2 cellular contexts compared by ENCODE assay signal in the genomic region with DNA sequence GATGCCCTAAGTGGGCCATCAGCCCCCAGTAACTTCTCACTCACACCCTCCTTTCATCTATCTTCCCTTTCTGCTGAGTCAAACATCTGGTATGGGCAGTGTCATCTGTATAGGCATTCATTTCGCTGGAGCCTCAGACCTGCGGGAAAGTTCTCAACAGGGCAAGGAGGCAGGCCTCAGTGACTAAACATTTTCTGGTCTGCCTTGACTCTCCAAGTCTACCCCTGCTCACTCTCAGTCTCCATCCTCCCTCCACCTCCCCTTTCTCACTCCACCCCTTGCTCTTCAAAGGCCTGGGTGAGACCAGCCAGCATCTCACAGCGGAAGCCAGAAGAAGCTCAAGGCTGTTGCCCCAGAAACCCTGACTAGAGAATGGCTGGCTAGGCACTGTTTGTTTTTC.
TF ChIP-seq lines count a peak whose summit lies in the region.

No MANE protein-coding gene starts in this region.

TF ChIP-seq in IMR-90, 13 proteins besides CTCF, POLR2A, EP300 and RAD21 (continued from another document):
- TF ChIP-seq, protein P1, sequence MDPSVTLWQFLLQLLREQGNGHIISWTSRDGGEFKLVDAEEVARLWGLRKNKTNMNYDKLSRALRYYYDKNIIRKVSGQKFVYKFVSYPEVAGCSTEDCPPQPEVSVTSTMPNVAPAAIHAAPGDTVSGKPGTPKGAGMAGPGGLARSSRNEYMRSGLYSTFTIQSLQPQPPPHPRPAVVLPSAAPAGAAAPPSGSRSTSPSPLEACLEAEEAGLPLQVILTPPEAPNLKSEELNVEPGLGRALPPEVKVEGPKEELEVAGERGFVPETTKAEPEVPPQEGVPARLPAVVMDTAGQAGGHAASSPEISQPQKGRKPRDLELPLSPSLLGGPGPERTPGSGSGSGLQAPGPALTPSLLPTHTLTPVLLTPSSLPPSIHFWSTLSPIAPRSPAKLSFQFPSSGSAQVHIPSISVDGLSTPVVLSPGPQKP (IDR thresholded peaks at IDR 0.05; ENCODE audit: borderline replicate concordance, low read depth, low read length): no peak
- no peak for TF ChIP-seq BHLHE40 (IDR thresholded peaks at IDR 0.05; ENCODE audit: low read depth, low read length)

TF ChIP-seq in neural cell, 6 proteins besides CTCF, POLR2A, EP300 and RAD21:
- TF ChIP-seq, protein P2, sequence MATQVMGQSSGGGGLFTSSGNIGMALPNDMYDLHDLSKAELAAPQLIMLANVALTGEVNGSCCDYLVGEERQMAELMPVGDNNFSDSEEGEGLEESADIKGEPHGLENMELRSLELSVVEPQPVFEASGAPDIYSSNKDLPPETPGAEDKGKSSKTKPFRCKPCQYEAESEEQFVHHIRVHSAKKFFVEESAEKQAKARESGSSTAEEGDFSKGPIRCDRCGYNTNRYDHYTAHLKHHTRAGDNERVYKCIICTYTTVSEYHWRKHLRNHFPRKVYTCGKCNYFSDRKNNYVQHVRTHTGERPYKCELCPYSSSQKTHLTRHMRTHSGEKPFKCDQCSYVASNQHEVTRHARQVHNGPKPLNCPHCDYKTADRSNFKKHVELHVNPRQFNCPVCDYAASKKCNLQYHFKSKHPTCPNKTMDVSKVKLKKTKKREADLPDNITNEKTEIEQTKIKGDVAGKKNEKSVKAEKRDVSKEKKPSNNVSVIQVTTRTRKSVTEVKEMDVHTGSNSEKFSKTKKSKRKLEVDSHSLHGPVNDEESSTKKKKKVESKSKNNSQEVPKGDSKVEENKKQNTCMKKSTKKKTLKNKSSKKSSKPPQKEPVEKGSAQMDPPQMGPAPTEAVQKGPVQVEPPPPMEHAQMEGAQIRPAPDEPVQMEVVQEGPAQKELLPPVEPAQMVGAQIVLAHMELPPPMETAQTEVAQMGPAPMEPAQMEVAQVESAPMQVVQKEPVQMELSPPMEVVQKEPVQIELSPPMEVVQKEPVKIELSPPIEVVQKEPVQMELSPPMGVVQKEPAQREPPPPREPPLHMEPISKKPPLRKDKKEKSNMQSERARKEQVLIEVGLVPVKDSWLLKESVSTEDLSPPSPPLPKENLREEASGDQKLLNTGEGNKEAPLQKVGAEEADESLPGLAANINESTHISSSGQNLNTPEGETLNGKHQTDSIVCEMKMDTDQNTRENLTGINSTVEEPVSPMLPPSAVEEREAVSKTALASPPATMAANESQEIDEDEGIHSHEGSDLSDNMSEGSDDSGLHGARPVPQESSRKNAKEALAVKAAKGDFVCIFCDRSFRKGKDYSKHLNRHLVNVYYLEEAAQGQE (IDR thresholded peaks at IDR 0.05; ENCODE audit: borderline replicate concordance): no peak
- no peak for TF ChIP-seq MXI1 (conservative IDR thresholded peaks at IDR 0.05; ENCODE audit: poor library complexity, severe bottlenecking)
- no peak for TF ChIP-seq POLR2AphosphoS5 (IDR thresholded peaks at IDR 0.05)
- no peak for TF ChIP-seq SMC3 (conservative IDR thresholded peaks at IDR 0.05; ENCODE audit: poor library complexity)
- no peak for TF ChIP-seq TAF1 (IDR thresholded peaks at IDR 0.05; ENCODE audit: low read depth)
- no peak for TF ChIP-seq EZH2 (IDR thresholded peaks at IDR 0.05; ENCODE audit: borderline replicate concordance, insufficient read depth, low read length, poor library complexity, severe bottlenecking)
